ENCODE assay signal across 1 cellular context in the genomic region with DNA sequence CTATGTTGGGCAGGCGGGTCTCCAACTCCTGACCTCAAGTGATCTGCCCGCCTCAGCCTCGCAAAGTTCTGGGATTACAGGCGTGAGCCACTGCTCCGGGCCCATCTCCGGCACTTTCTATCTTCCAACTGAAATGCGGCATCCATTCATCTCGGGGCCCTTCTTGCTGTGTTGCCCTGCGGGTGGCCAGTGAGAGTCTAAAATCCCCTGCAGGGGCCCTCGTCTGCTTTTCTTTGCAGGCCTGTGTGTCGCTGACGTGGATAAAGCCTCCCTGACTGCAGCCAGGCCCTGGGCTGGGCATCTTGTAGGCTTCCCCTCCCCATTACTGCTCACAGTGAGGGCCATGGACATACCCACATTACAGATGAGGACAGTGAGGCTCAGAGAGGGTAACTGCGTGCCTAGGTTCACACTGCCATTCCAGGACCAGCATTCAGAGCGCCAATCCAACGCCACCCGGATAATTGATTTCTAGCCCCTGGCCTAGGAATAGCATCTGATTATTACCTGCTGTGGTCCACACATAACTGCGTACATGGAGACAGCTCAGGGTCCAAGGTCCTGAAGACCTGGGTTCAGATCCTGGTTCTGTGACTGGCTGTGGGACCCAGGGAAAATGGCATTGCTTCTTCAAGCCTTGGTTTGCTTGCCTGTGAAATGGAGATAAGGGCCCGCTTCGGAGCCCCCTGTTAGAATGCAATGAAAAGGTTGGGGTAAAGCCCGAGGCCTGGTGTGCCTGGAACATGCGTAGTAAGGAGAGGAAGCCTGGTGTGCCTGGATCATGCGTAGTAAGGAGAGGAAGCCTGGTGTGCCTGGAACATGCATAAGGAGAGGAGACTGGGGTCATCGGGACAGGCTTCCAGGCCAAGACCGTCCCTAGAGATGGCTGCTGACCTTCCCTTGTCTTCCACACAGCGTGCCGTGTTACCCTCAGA.
TF ChIP-seq lines count a peak whose summit lies in the region.

No MANE protein-coding gene starts in this region.

TF ChIP-seq in H1, 55 proteins besides CTCF, POLR2A, EP300 and RAD21:
- TF ChIP-seq HDAC2 (IDR thresholded peaks at IDR 0.05; ENCODE audit: borderline replicate concordance in 1 of 2, low read depth in 2 of 2, low read length in 2 of 2) (peak; percentile 72 to 76; a peak in 2 of 4 replicates), FOSL1 (IDR thresholded peaks at IDR 0.05; ENCODE audit: insufficient read depth, low read depth, low read length) (no peak), RNF2 (IDR thresholded peaks at IDR 0.05; ENCODE audit: borderline replicate concordance, low read depth, low read length, missing control alignments, poor library complexity, severe bottlenecking) (no peak), CBX5 (IDR thresholded peaks at IDR 0.05; ENCODE audit: low read depth, low read length) (no peak), RXRA (IDR thresholded peaks at IDR 0.05; ENCODE audit: insufficient read depth, low read depth, low read length) (no peak), CBX8 (IDR thresholded peaks at IDR 0.05; ENCODE audit: borderline replicate concordance, low read depth, low read length) (no peak), HDAC6 (IDR thresholded peaks at IDR 0.05; ENCODE audit: low read depth, low read length) (no peak), JUN (IDR thresholded peaks at IDR 0.05; ENCODE audit: low read depth, low read length) (no peak), NANOG (IDR thresholded peaks at IDR 0.05; ENCODE audit: insufficient read depth, low read depth, low read length, poor library complexity, severe bottlenecking) (peak; percentile 35), KDM1A (IDR thresholded peaks at IDR 0.05; ENCODE audit: borderline replicate concordance, low read length) (peak; percentile 81; the same call in 1 of the 2 replicates), CREB1 (IDR thresholded peaks at IDR 0.05) (peak; percentile 62; the same call in 1 of the 2 replicates), POLR2AphosphoS5 (IDR thresholded peaks at IDR 0.05; ENCODE audit: low read depth, low read length) (no peak), SP2 (IDR thresholded peaks at IDR 0.05; ENCODE audit: low read length) (no peak), EGR1 (IDR thresholded peaks at IDR 0.05; ENCODE audit: borderline replicate concordance, low read depth, low read length) (0 out of 2 replicates have a peak, but pooled peaks have one; percentile 5)
- TF ChIP-seq, protein P1, sequence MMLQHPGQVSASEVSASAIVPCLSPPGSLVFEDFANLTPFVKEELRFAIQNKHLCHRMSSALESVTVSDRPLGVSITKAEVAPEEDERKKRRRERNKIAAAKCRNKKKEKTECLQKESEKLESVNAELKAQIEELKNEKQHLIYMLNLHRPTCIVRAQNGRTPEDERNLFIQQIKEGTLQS (IDR thresholded peaks at IDR 0.05; ENCODE audit: insufficient read depth, low read depth, low read length), result no peak
- TF ChIP-seq, protein P2, sequence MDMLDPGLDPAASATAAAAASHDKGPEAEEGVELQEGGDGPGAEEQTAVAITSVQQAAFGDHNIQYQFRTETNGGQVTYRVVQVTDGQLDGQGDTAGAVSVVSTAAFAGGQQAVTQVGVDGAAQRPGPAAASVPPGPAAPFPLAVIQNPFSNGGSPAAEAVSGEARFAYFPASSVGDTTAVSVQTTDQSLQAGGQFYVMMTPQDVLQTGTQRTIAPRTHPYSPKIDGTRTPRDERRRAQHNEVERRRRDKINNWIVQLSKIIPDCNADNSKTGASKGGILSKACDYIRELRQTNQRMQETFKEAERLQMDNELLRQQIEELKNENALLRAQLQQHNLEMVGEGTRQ (IDR thresholded peaks at IDR 0.05; ENCODE audit: low read length), result no peak
TF ChIP-seq in H1: peak in this region for 5.
